35 cellular contexts compared by ENCODE assay signal in genomic region chr16:12558641-12559040, GRCh38.
DNase-seq lines count a peak whose midpoint lies in the region; ATAC-seq, FAIRE-seq and TF ChIP-seq lines count a peak whose summit lies in the region.
"Had no signal": no experiment of that assay in that cellular context is flagged by ENCODE, and none has a peak within 500 bp of the region (broad histone marks: within the 10 kb centered on the region; RNA-seq: fewer than 3 reads in every experiment).

No MANE protein-coding gene starts in this region.

- POLR2A ChIA-PET in H1 (lab: Charles Lee; ENCODE audit: partially characterized antibody): no interaction called here

- H3K9ac ChIP-seq in H1 (replicated peaks in 1 of 4; ENCODE audit: extremely low read depth in 1 of 4, low read depth in 3 of 4, low read length in 3 of 4): no peak overlapping the region

- H3K79me1 ChIP-seq in H1 (ENCODE audit: low read depth, low read length): no peaks in the 10 kb centered on the region

- TF ChIP-seq EP300 in H1 (IDR thresholded peaks at IDR 0.05; ENCODE audit: borderline replicate concordance in 1 of 2, low read depth in 2 of 2, low read length in 2 of 2): no peak

- peaks cover 5% of the 10 kb centered on the region for H3K36me3 Mint-ChIP-seq in stimulated activated effector memory CD8-positive, alpha-beta T cell treated with anti-CD3 and anti-CD28 coated beads, Interleukin-12 subunit alpha, Interleukin-12 subunit beta, amount 100 ng/mL, for 72 hours

- no peak overlapping the region for H3K4me3 Mint-ChIP-seq in stimulated activated effector memory CD8-positive, alpha-beta T cell treated with anti-CD3 and anti-CD28 coated beads, Interleukin-12 subunit alpha, Interleukin-12 subunit beta, amount 100 ng/mL, for 72 hours
- H3K4me3 Mint-ChIP-seq: activated CD8-positive, alpha-beta memory T cell treated with anti-CD3 and anti-CD28 coated beads, Interleukin-2, amount 10 ng/mL, durations not matched to agents 7 days and 5 days; activated T-cell treated with anti-CD3 and anti-CD28 coated beads, Interleukin-2, amount 50 U/mL, for 4 hours; CD8-positive, alpha-beta memory T cell had no signal

- H4K20me1 ChIP-seq in H1 (replicated peaks in 1 of 2; ENCODE audit: control insufficient read depth in 1 of 2, insufficient read depth in 2 of 2, low read length in 2 of 2): no peaks in the 10 kb centered on the region

- no peaks in the 10 kb centered on the region for H3K36me3 ChIP-seq in H1 (ENCODE audit: control insufficient read depth in 2 of 4, insufficient read depth in 4 of 4, low read length in 3 of 4)
- H3K36me3 ChIP-seq: cardiac muscle cell, pancreas had no signal

- H4K8ac ChIP-seq in H1 (ENCODE audit: extremely low read depth, insufficient read depth, low read length): no peak overlapping the region

- no peak overlapping the region for H2BK120ac ChIP-seq in H1 (replicated peaks; ENCODE audit: low read depth, low read length)

- FAIRE-seq in H1 (lab: Jason Lieb, UNC): no peak
- FAIRE-seq: A204.1, astrocyte, colon, pancreas had no signal

- 81% methylated on average over 4 of the region's 4 CpGs; no CpG with 5 or more reads in 1 of the 2 experiments for WGBS in H1 (ENCODE audit: extremely low coverage in 1 of 2, insufficient coverage in 1 of 2, insufficient read length in 1 of 2, insufficient replicate concordance in 2 of 2, low coverage in 1 of 2, low lambda C conversion rate in 2 of 2, missing lambda C conversion rate in 1 of 2), 2 experiments

- H3K27ac ChIP-seq in H1 (ENCODE audit: low read depth, low read length): no peak overlapping the region
- H3K27ac ChIP-seq: cardiac muscle cell, epithelial cell of prostate, pancreas, skin epidermis, testis had no signal

- no peak overlapping the region for H2BK20ac ChIP-seq in H1 (ENCODE audit: low read length)

- H2AK5ac ChIP-seq in H1 (ENCODE audit: low read depth, low read length): no peak overlapping the region

- peaks cover 0 to 3% of the 10 kb centered on the region in 2 experiments; a peak in 1 of 4 replicates for H3K9me3 ChIP-seq in H1 (ENCODE audit: insufficient read depth in 2 of 2, low read depth in 1 of 2, low read length in 1 of 2)
- H3K9me3 ChIP-seq: pancreas, testis had no signal

- DNase-seq in NCI-H2107 treated with DMSO at 0.1 percent for 48 hours (lab: John Stamatoyannopoulos, UW; ENCODE audit: unreplicated experiment): peak; percentile 62
- no peak for DNase-seq in NCI-H2107 (lab: John Stamatoyannopoulos, UW)
- DNase-seq in H1 (ENCODE audit: low read depth in 1 of 2, low spot score in 2 of 2): no peak
- DNase-seq in stimulated activated effector memory CD8-positive, alpha-beta T cell treated with anti-CD3 and anti-CD28 coated beads, Interleukin-12 subunit alpha, Interleukin-12 subunit beta, amount 100 ng/mL, for 72 hours (ENCODE audit: low spot score in 2 of 2): no peak
- no peak for DNase-seq in NCI-H82 (lab: John Stamatoyannopoulos, UW)
- DNase-seq in NCI-H748 treated with DMSO at 0.1 percent for 48 hours (lab: John Stamatoyannopoulos, UW): no peak
- DNase-seq: activated CD4-positive, alpha-beta T cell treated with anti-CD3 and anti-CD28 coated beads, Interleukin-2, amount 50 U/mL, for 4 hours; activated CD8-positive, alpha-beta memory T cell treated with anti-CD3 and anti-CD28 coated beads, Interleukin-2, amount 10 ng/mL, durations not matched to agents 7 days and 5 days; activated gamma-delta T cell treated with Interleukin-2 at 50 U/mL for 16 hours; activated T-cell treated with anti-CD3 and anti-CD28 coated beads, Interleukin-2, amount 50 U/mL, for 4 hours; CD8-positive, alpha-beta memory T cell; DMS 273 treated with DMSO at 0.1 percent for 48 hours; effector CD8-positive, alpha-beta T cell; EL; hippocampal formation; left cardiac atrium; NCI-H1048; NCI-H2029 treated with DMSO at 0.1 percent for 48 hours; NCI-H510A treated with DMSO at 0.1 percent for 48 hours; NK-92 treated with Interleukin-12 subunit alpha and Interleukin-12 subunit beta, amount 100 ng/mL, for 24 hours; pancreas; PC-3; stimulated activated naive CD4-positive, alpha-beta T cell treated with Interleukin-2 at 50 U/mL for 16 hours; testis had no signal

- no peaks in the 10 kb centered on the region for H3K9me3 Mint-ChIP-seq in stimulated activated effector memory CD8-positive, alpha-beta T cell treated with anti-CD3 and anti-CD28 coated beads, Interleukin-12 subunit alpha, Interleukin-12 subunit beta, amount 100 ng/mL, for 72 hours
- H3K9me3 Mint-ChIP-seq: activated T-cell treated with anti-CD3 and anti-CD28 coated beads, Interleukin-2, amount 50 U/mL, for 4 hours had no signal

- H3K4me1 Mint-ChIP-seq in stimulated activated effector memory CD8-positive, alpha-beta T cell treated with anti-CD3 and anti-CD28 coated beads, Interleukin-12 subunit alpha, Interleukin-12 subunit beta, amount 100 ng/mL, for 72 hours: peaks cover 23% of the 10 kb centered on the region

- H3K18ac ChIP-seq in H1 (ENCODE audit: extremely low read depth, low read length): no peak overlapping the region

- H3K27ac Mint-ChIP-seq in stimulated activated effector memory CD8-positive, alpha-beta T cell treated with anti-CD3 and anti-CD28 coated beads, Interleukin-12 subunit alpha, Interleukin-12 subunit beta, amount 100 ng/mL, for 72 hours: peak overlapping the region; percentile 48
- H3K27ac Mint-ChIP-seq: activated CD8-positive, alpha-beta memory T cell treated with anti-CD3 and anti-CD28 coated beads, Interleukin-2, amount 10 ng/mL, durations not matched to agents 7 days and 5 days had no signal

- no peaks in the 10 kb centered on the region for H3K79me2 ChIP-seq in H1 (ENCODE audit: control insufficient read depth in 1 of 2, insufficient read depth in 2 of 2, low read length in 2 of 2)

- no peak overlapping the region for H3K4me2 ChIP-seq in H1 (ENCODE audit: insufficient read depth in 1 of 2, low read depth in 2 of 2, low read length in 2 of 2)

- H3K4ac ChIP-seq in H1 (replicated peaks; ENCODE audit: insufficient read length, low read depth, low read length): no peak overlapping the region

- no peak for ATAC-seq in stimulated activated effector memory CD8-positive, alpha-beta T cell treated with anti-CD3 and anti-CD28 coated beads, Interleukin-12 subunit alpha, Interleukin-12 subunit beta, amount 100 ng/mL, for 72 hours
- no peak for ATAC-seq in GM21423 (IDR thresholded peaks at IDR 0.05; ENCODE audit: unreplicated experiment)
- ATAC-seq: activated CD4-positive, CD25-positive, alpha-beta regulatory T cell treated with anti-CD3 and anti-CD28 coated beads, Interleukin-2, amount 50 U/mL, for 24 hours; activated CD8-positive, alpha-beta memory T cell treated with anti-CD3 and anti-CD28 coated beads, Interleukin-2, amount 10 ng/mL, durations not matched to agents 7 days and 5 days; activated T-cell treated with anti-CD3 and anti-CD28 coated beads, Interleukin-2, amount 50 U/mL, for 4 hours; left cardiac atrium; pancreas; PC-3; SK-N-SH treated with all-trans-retinoic acid at 6 μM for 48 hours had no signal

- no peak overlapping the region for H4K91ac ChIP-seq in H1 (replicated peaks; ENCODE audit: insufficient read length, low read length)

- no peak overlapping the region for H2BK5ac ChIP-seq in H1 (ENCODE audit: low read depth, low read length)

- no peak overlapping the region for H3K4me3 ChIP-seq in H1 (ENCODE audit: extremely low read depth in 1 of 4, insufficient read depth in 2 of 4, low read depth in 3 of 4, low read length in 4 of 4)
- H3K4me3 ChIP-seq: cardiac muscle cell, lung, pancreas, skin epidermis, testis had no signal

- CTCF ChIA-PET in H1 (lab: Charles Lee; ENCODE audit: partially characterized antibody): interaction anchor here (1.0 to 2.5 kb wide), 3 partner anchors 10 to 18 kb away, joined by 3 to 6 read pairs (median 3); no protein-coding TSS in a partner anchor

- H3K27me3 ChIP-seq in H1 (replicated peaks in 1 of 4; ENCODE audit: control insufficient read depth in 3 of 4, extremely low read depth in 1 of 4, insufficient read depth in 3 of 4, low read length in 3 of 4): no peaks in the 10 kb centered on the region
- H3K27me3 ChIP-seq: cardiac muscle cell, pancreas, testis had no signal

- H2BK12ac ChIP-seq in H1 (ENCODE audit: low read depth, low read length): no peak overlapping the region

- H3K56ac ChIP-seq in H1 (replicated peaks; ENCODE audit: insufficient read length, low read depth, low read length): no peak overlapping the region

- H3K14ac ChIP-seq in H1 (ENCODE audit: insufficient read length): no peak overlapping the region

- TF ChIP-seq CTCF in GM12873 (IDR thresholded peaks at IDR 0.05; ENCODE audit: insufficient read depth, low read depth, low read length, missing control alignments) (peak; percentile 5), H1 (IDR thresholded peaks at IDR 0.05; ENCODE audit: control extremely low read depth in 1 of 3, insufficient read depth in 1 of 3, low read depth in 1 of 3, low read length in 3 of 3) (peak in 1 of 3 experiments; percentile 9; a peak in 1 of 4 replicates)

- H3K23ac ChIP-seq in H1 (ENCODE audit: insufficient read length): no peak overlapping the region

- H2BK15ac ChIP-seq in H1 (ENCODE audit: low read length): no peak overlapping the region

- peaks cover 0 to 5% (median 2%) of the 10 kb centered on the region in 4 experiments; a peak in 1 of 7 replicates for H3K4me1 ChIP-seq in H1 (replicated peaks in 1 of 4; ENCODE audit: control insufficient read depth in 3 of 4, insufficient read depth in 4 of 4, low read length in 3 of 4)
- H3K4me1 ChIP-seq: pancreas, testis had no signal

- no peak for TF ChIP-seq POLR2A in H1 (IDR thresholded peaks at IDR 0.05; ENCODE audit: control extremely low read depth in 1 of 2, low read depth in 2 of 2, low read length in 2 of 2)

- H3K23me2 ChIP-seq in H1 (ENCODE audit: low read depth, low read length): no peaks in the 10 kb centered on the region

- no peak overlapping the region for H2AFZ ChIP-seq in H1 (ENCODE audit: low read length)

- no peak overlapping the region for H4K5ac ChIP-seq in H1 (ENCODE audit: insufficient read length, low read depth, low read length)

- peak; percentile 14 to 23; a peak in 1 of 4 replicates for TF ChIP-seq RAD21 in H1 (IDR thresholded peaks at IDR 0.05 in 1 of 2, conservative IDR thresholded peaks at IDR 0.05 in 1 of 2; ENCODE audit: low read depth in 2 of 2, low read length in 2 of 2)

TF ChIP-seq in H1, 55 proteins besides CTCF, POLR2A, EP300 and RAD21 (continues in another document):
- TF ChIP-seq CHD2 (IDR thresholded peaks at IDR 0.05; ENCODE audit: low read length): no peak
- no peak for TF ChIP-seq ATF2 (IDR thresholded peaks at IDR 0.05; ENCODE audit: low read length)
